In the genomic region with DNA sequence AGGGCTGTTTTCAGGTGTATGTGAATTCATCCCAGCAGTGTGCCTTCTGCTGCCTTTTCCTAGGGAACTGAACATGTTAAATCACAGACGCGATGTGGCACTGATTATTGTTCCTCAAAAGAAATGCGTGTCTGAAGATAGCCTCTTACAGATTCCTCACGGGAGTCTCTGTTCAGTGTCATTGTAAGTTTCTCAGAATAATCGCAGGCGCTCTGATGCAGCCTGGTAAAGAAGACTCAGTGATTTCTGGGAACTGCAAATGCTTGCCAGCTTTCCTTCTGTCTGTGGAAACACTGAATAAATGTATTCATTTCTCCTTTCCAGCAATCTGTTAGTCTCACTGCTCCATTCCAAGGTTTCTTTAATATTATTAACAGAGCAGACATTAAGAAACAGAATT, we compare ENCODE assay signal across 1 cellular context.
TF ChIP-seq lines count a peak whose summit lies in the region.

No MANE protein-coding gene starts in this region.

TF ChIP-seq in WTC11, 78 proteins besides CTCF, POLR2A, EP300 and RAD21 (continued from another document):
- TF ChIP-seq, protein P1, sequence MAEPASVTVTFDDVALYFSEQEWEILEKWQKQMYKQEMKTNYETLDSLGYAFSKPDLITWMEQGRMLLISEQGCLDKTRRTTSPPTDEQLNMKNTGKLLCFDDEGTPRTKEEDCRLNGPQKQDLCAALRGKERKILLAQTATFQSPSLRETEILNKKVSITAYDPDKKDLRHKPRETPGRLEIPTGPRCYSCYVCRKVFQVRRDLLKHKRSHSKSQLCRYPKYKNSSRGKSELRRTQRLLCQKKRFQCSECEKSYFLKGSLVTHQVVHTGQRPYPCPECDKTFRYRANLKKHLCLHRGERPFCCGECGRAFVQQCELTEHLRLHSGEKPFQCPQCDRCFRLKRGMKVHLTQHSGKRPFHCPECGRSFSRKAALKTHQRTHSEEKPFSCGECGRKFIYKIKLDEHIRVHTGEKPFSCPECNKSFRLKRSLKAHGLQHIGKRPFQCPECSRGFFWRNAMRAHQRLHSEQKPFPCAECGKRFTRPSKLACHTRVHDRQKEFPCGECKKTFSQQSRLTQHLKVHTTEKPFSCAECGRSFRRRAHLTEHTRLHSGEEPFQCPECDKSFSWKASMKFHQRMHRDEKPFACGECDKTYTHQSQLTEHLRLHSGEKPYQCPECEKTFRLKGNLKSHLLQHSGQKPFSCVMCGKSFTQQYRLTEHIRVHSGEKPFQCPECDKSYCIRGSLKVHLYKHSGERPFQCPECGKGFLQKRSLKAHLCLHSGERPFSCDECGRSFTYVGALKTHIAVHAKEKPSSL (CRISPR knock-in tag; conservative IDR thresholded peaks at IDR 0.05): no peak
- TF ChIP-seq GTF2I (CRISPR knock-in tag; conservative IDR thresholded peaks at IDR 0.05) (no peak), MXD4 (CRISPR knock-in tag; IDR thresholded peaks at IDR 0.05; ENCODE audit: borderline replicate concordance) (no peak), EMX1 (CRISPR knock-in tag; IDR thresholded peaks at IDR 0.05) (no peak)
- TF ChIP-seq, protein P2, sequence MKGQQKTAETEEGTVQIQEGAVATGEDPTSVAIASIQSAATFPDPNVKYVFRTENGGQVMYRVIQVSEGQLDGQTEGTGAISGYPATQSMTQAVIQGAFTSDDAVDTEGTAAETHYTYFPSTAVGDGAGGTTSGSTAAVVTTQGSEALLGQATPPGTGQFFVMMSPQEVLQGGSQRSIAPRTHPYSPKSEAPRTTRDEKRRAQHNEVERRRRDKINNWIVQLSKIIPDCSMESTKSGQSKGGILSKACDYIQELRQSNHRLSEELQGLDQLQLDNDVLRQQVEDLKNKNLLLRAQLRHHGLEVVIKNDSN (CRISPR knock-in tag; IDR thresholded peaks at IDR 0.05): no peak
- TF ChIP-seq, protein P3, sequence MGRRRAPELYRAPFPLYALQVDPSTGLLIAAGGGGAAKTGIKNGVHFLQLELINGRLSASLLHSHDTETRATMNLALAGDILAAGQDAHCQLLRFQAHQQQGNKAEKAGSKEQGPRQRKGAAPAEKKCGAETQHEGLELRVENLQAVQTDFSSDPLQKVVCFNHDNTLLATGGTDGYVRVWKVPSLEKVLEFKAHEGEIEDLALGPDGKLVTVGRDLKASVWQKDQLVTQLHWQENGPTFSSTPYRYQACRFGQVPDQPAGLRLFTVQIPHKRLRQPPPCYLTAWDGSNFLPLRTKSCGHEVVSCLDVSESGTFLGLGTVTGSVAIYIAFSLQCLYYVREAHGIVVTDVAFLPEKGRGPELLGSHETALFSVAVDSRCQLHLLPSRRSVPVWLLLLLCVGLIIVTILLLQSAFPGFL (CRISPR knock-in tag; IDR thresholded peaks at IDR 0.05; ENCODE audit: borderline replicate concordance): no peak
- TF ChIP-seq, protein P4, sequence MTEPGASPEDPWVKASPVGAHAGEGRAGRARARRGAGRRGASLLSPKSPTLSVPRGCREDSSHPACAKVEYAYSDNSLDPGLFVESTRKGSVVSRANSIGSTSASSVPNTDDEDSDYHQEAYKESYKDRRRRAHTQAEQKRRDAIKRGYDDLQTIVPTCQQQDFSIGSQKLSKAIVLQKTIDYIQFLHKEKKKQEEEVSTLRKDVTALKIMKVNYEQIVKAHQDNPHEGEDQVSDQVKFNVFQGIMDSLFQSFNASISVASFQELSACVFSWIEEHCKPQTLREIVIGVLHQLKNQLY (CRISPR knock-in tag; IDR thresholded peaks at IDR 0.05): no peak
